20 cellular contexts compared by ENCODE assay signal in the genomic region with DNA sequence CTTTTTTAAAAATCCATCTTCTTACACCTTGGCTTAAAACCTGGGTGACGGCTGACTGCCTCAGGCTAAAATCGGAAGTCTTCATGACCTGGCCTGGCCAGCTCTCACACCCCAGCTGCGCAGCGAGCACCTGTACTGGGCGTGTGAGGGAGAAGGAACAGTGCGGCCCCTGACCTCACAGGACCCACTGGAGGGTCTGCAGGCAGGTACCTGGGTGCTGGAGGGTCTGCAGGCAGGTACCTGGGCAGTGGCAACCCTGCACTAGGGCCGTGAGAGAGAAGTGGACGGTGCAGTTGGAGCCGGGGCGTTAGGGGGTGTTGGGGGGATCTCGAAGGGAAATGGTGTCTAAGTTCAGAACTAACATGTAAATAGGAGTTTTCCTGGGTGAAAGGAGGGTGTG.
DNase-seq lines count a peak whose midpoint lies in the region; ATAC-seq, FAIRE-seq and TF ChIP-seq lines count a peak whose summit lies in the region.
"Had no signal": no experiment of that assay in that cellular context is flagged by ENCODE, and none has a peak within 500 bp of the region (broad histone marks: within the 10 kb centered on the region; RNA-seq: fewer than 3 reads in every experiment).

No MANE protein-coding gene starts in this region.

- H3K4me2 ChIP-seq in HepG2 (ENCODE audit: low read depth, low read length) (no peak overlapping the region), neuronal stem cell (ENCODE audit: insufficient read depth, low read length, poor library complexity, severe bottlenecking) (no peak overlapping the region)

- H4K20me1 ChIP-seq in HepG2 (ENCODE audit: insufficient read depth, low read length): peaks cover 2% of the 10 kb centered on the region; the same call in 1 of the 2 replicates

- no peak for TF ChIP-seq RAD21 in HepG2 (CRISPR knock-in tag; IDR thresholded peaks at IDR 0.05)

- TF ChIP-seq POLR2A in HepG2 (IDR thresholded peaks at IDR 0.05; ENCODE audit: insufficient read depth in 1 of 2, low read depth in 2 of 2, low read length in 2 of 2) (no peak), right lobe of liver (IDR thresholded peaks at IDR 0.05) (no peak), heart left ventricle (IDR thresholded peaks at IDR 0.05) (no peak)

- H2AFZ ChIP-seq in HepG2 (ENCODE audit: low read length) (no peak overlapping the region), neuronal stem cell (ENCODE audit: low read length) (no peak overlapping the region)

- H3K4me1 ChIP-seq in HepG2 (ENCODE audit: insufficient read depth, low read length): no peaks in the 10 kb centered on the region
- H3K4me1 ChIP-seq in right lobe of liver: no peaks in the 10 kb centered on the region
- no peaks in the 10 kb centered on the region for H3K4me1 ChIP-seq in neuronal stem cell (ENCODE audit: control insufficient read depth in 2 of 2, insufficient read depth in 1 of 2, low read depth in 1 of 2, low read length in 2 of 2)
- peaks cover 0 to 5% (median 0%) of the 10 kb centered on the region in 12 donors for H3K4me1 ChIP-seq in heart left ventricle
- H3K4me1 ChIP-seq: HAP-1 had no signal

- H3K27me3 Mint-ChIP-seq in glutamatergic neuron (ENCODE audit: unreplicated experiment): peaks cover 8% of the 10 kb centered on the region

- H3K4me3 Mint-ChIP-seq in glutamatergic neuron (ENCODE audit: unreplicated experiment): no peak overlapping the region
- H3K4me3 Mint-ChIP-seq: CD8-positive, alpha-beta T cell had no signal

- H3K14ac ChIP-seq in neuronal stem cell (ENCODE audit: low read length): no peak overlapping the region

- intact Hi-C loops in HepG2 (cut with micrococcal nuclease; ENCODE audit: unreplicated experiment): no loop called here
- intact Hi-C loops in right lobe of liver (cut with DNase I): no loop called here
- intact Hi-C loops in heart left ventricle (cut with DNase I): no loop called here

- peaks cover 6% of the 10 kb centered on the region for H3K4me1 Mint-ChIP-seq in glutamatergic neuron (ENCODE audit: low read depth, unreplicated experiment)

- CTCF ChIA-PET in HepG2 (lab: Yijun Ruan, JAX; ENCODE audit: low intra/inter-chr PET ratio, low total read pairs): no interaction called here

- POLR2A ChIA-PET in HepG2 (lab: Yijun Ruan, JAX): no interaction called here

- H3K79me2 ChIP-seq in HepG2 (ENCODE audit: insufficient read depth, low read length): no peaks in the 10 kb centered on the region

- H3K18ac ChIP-seq in neuronal stem cell (ENCODE audit: low read length): no peak overlapping the region

- H3K27ac ChIP-seq in HepG2 (ENCODE audit: extremely low read length, insufficient read depth, low read length) (no peak overlapping the region), right lobe of liver (no peak overlapping the region), neuronal stem cell (replicated peaks; ENCODE audit: low read length) (no peak overlapping the region), heart left ventricle (no peak overlapping the region)
- H3K27ac ChIP-seq: BLaER1 treated with 17β-estradiol and CSF1 and Interleukin-3, amounts not matched to agents 10 nM and 100 nM; HL-60 had no signal

- H3K9me3 ChIP-seq in HepG2 (ENCODE audit: low read length): no peaks in the 10 kb centered on the region
- H3K9me3 ChIP-seq in right lobe of liver: no peaks in the 10 kb centered on the region
- no peaks in the 10 kb centered on the region for H3K9me3 ChIP-seq in neuronal stem cell (replicated peaks in 1 of 2; ENCODE audit: control insufficient read depth in 2 of 2, insufficient read depth in 1 of 2, low read depth in 1 of 2, low read length in 2 of 2)
- H3K9me3 ChIP-seq in heart left ventricle: no peaks in the 10 kb centered on the region
- H3K9me3 ChIP-seq: BLaER1 treated with 17β-estradiol and CSF1 and Interleukin-3, amounts not matched to agents 10 nM and 100 nM; HAP-1 had no signal

- TF ChIP-seq EP300 in HepG2 (IDR thresholded peaks at IDR 0.05; ENCODE audit: low read depth in 2 of 2, low read length in 2 of 2) (no peak), HepG2 (CRISPR knock-in tag; IDR thresholded peaks at IDR 0.05; ENCODE audit: borderline replicate concordance) (no peak)

- H3K23ac ChIP-seq in neuronal stem cell (ENCODE audit: low read depth, low read length, poor library complexity): peak overlapping the region; percentile 27

- H2BK5ac ChIP-seq in neuronal stem cell (ENCODE audit: low read length): no peak overlapping the region

- H3K9me3 Mint-ChIP-seq in glutamatergic neuron (ENCODE audit: unreplicated experiment): peaks cover 13% of the 10 kb centered on the region
- H3K9me3 Mint-ChIP-seq: CD8-positive, alpha-beta T cell had no signal

- no TSS peak for BruUV-seq in HepG2 (replicated peaks; lab: Mats Ljungman, UMichigan)

- no peak overlapping the region for H4K91ac ChIP-seq in neuronal stem cell (ENCODE audit: low read depth, low read length, poor library complexity)

- H3K9ac ChIP-seq in HepG2 (ENCODE audit: insufficient read depth, low read depth, low read length) (no peak overlapping the region), neuronal stem cell (ENCODE audit: low read depth, low read length, poor library complexity) (no peak overlapping the region)
- H3K9ac ChIP-seq: BLaER1 treated with 17β-estradiol and CSF1 and Interleukin-3, amounts not matched to agents 10 nM and 100 nM had no signal

- 98% methylated on average over 11 of the region's 11 CpGs for WGBS in HepG2 (ENCODE audit: low lambda C conversion rate)
- WGBS in right lobe of liver (ENCODE audit: insufficient coverage, low coverage, low lambda C conversion rate, missing lambda C conversion rate): 84% methylated on average over 5 of the region's 11 CpGs
- no CpG with 5 or more reads among the region's 11 CpGs for WGBS in neuronal stem cell (ENCODE audit: extremely low coverage in 2 of 2, insufficient read length in 2 of 2, insufficient replicate concordance in 1 of 2), 2 donors
- WGBS in heart left ventricle, 4 donors: 96 to 99% (median 98%) methylated on average over 11 of the region's 11 CpGs

- H2BK120ac ChIP-seq in neuronal stem cell (ENCODE audit: low read depth, low read length): no peak overlapping the region

- no peak overlapping the region for H2BK15ac ChIP-seq in neuronal stem cell (ENCODE audit: low read length)

- H4K8ac ChIP-seq in neuronal stem cell (ENCODE audit: low read depth, low read length): no peak overlapping the region

- TF ChIP-seq CTCF in HepG2 (CRISPR knock-in tag; IDR thresholded peaks at IDR 0.05) (no peak), right lobe of liver (IDR thresholded peaks at IDR 0.05) (no peak), glutamatergic neuron (IDR thresholded peaks at IDR 0.05; ENCODE audit: partially characterized antibody, unreplicated experiment) (no peak), heart left ventricle (IDR thresholded peaks at IDR 0.05) (no peak)

- H2BK12ac ChIP-seq in neuronal stem cell (ENCODE audit: low read length): no peak overlapping the region

- no peak for DNase-seq in HepG2 (ENCODE audit: low spot score)
- no peak for DNase-seq in right lobe of liver
- no peak for DNase-seq in glutamatergic neuron
- no peak for DNase-seq in neuronal stem cell (ENCODE audit: low spot score)
- DNase-seq in pons (ENCODE audit: low spot score): no peak
- DNase-seq in heart left ventricle: no peak
- DNase-seq: 8988T; Calu3; CD8-positive, alpha-beta T cell; DMS53; DND-41; EL; IMR-90 had no signal

- H3K36me3 ChIP-seq in HepG2 (replicated peaks in 1 of 2; ENCODE audit: control insufficient read depth in 1 of 2, insufficient read depth in 2 of 2, low read length in 2 of 2): peaks cover 47 to 78% of the 10 kb centered on the region in 2 experiments
- H3K36me3 ChIP-seq in right lobe of liver: peaks cover 0 to 19% (median 3%) of the 10 kb centered on the region in 4 donors
- peaks cover 20 to 58% of the 10 kb centered on the region in 2 donors for H3K36me3 ChIP-seq in neuronal stem cell (replicated peaks in 1 of 2; ENCODE audit: control insufficient read depth in 2 of 2, insufficient read depth in 2 of 2, low read length in 2 of 2)
- H3K36me3 ChIP-seq in heart left ventricle: peaks cover 0 to 17% (median 5%) of the 10 kb centered on the region in 9 donors
- H3K36me3 ChIP-seq: HAP-1 had no signal

- no peak overlapping the region for H3K4me3 ChIP-seq in HepG2 (replicated peaks in 1 of 3; ENCODE audit: insufficient read depth in 1 of 3, low read depth in 2 of 3, low read length in 3 of 3)
- no peak overlapping the region for H3K4me3 ChIP-seq in right lobe of liver
- no peak overlapping the region for H3K4me3 ChIP-seq in neuronal stem cell (ENCODE audit: low read length in 2 of 2)
- H3K4me3 ChIP-seq in heart left ventricle: no peak overlapping the region
- H3K4me3 ChIP-seq: BLaER1 treated with 17β-estradiol and CSF1 and Interleukin-3, amounts not matched to agents 10 nM and 100 nM; GM12878; HAP-1 had no signal

- no peaks in the 10 kb centered on the region for H3K79me1 ChIP-seq in neuronal stem cell (ENCODE audit: low read depth, low read length)

- H3K4ac ChIP-seq in neuronal stem cell (ENCODE audit: low read length): no peak overlapping the region

- peak overlapping the region; percentile 48 for H3K27ac Mint-ChIP-seq in glutamatergic neuron (ENCODE audit: unreplicated experiment)
- H3K27ac Mint-ChIP-seq: CD8-positive, alpha-beta T cell had no signal

- in situ Hi-C loops in HepG2 (cut with HindIII; ENCODE audit: extremely low pct_ligation_motif_present, low pct_unique_long_range_greater_than_20kb): loop anchor here (25.0 kb wide), 1 partner anchor 570 kb away; no protein-coding TSS in a partner anchor

- peaks cover 7% of the 10 kb centered on the region for H3K36me3 Mint-ChIP-seq in glutamatergic neuron (ENCODE audit: unreplicated experiment)
- H3K36me3 Mint-ChIP-seq: CD8-positive, alpha-beta T cell had no signal

- no peak overlapping the region for H2AK5ac ChIP-seq in neuronal stem cell (ENCODE audit: low read depth, low read length)

- H3K27me3 ChIP-seq in HepG2 (ENCODE audit: control insufficient read depth in 1 of 2, insufficient read depth in 2 of 2, low read length in 2 of 2) (no peaks in the 10 kb centered on the region), right lobe of liver (no peaks in the 10 kb centered on the region), neuronal stem cell (ENCODE audit: control insufficient read depth in 3 of 3, insufficient read depth in 3 of 3, low read depth in 1 of 3, low read length in 3 of 3) (no peaks in the 10 kb centered on the region), heart left ventricle (no peaks in the 10 kb centered on the region)
- H3K27me3 ChIP-seq: BLaER1 treated with 17β-estradiol and CSF1 and Interleukin-3, amounts not matched to agents 10 nM and 100 nM had no signal

- ATAC-seq in HepG2 (no peak), right lobe of liver (no peak), heart left ventricle (no peak), GM18519 (IDR thresholded peaks at IDR 0.05; ENCODE audit: low FRiP score, unreplicated experiment) (no peak)
- ATAC-seq: CD8-positive, alpha-beta T cell; GM12878 had no signal

- FAIRE-seq in HepG2 (lab: Jason Lieb, UNC): no peak
- FAIRE-seq: GM12878, GM19239, H1 had no signal
